ENCODE assay signal across 18 cellular contexts in the genomic region with DNA sequence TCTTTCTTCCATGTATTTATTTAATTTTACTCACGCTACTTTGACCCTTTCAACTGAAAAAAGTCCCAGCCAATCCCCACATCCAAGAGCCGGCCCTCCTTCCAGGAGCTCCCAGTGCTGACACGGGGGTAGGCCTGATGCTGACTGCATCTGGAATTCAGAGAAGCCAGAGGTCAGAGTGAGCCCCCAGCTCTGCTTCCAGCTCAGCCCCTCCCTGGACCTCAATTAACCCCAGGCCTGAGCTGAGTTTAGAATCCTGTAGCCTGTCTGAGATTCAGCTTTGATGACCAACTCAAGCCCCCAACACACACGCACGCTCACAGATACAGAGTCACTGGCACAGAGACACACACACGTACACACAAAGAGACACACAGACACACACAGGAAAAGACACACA.
"Had no signal": no experiment of that assay in that cellular context is flagged by ENCODE, and none has a peak within 500 bp of the region (broad histone marks: within the 10 kb centered on the region; RNA-seq: fewer than 3 reads in every experiment).

No MANE protein-coding gene starts in this region.

- H3K36me3 Mint-ChIP-seq: activated naive CD4-positive, alpha-beta T cell treated with anti-CD3 and anti-CD28 coated beads, Interleukin-2, amount 10 ng/mL, durations not matched to agents 7 days and 5 days had no signal

- H3K27ac ChIP-seq: esophagus squamous epithelium, left ventricle myocardium inferior, parathyroid adenoma, SJSA1, skin epidermis, suprapubic skin had no signal

- DNase-seq: activated CD4-positive, alpha-beta T cell treated with anti-CD3 and anti-CD28 coated beads, Interleukin-2, amount 50 U/mL, for 4 hours; activated naive CD4-positive, alpha-beta T cell treated with anti-CD3 and anti-CD28 coated beads, Interleukin-2, amount 10 ng/mL, durations not matched to agents 7 days and 5 days; central memory CD4-positive, alpha-beta T cell; effector CD8-positive, alpha-beta T cell; esophagus squamous epithelium; glutamatergic neuron; left ventricle myocardium inferior; stimulated activated CD4-positive, alpha-beta T cell treated with anti-CD3 and anti-CD28 coated beads, Interleukin-4, amount 100 ng/mL, for 24 hours; stimulated activated naive CD4-positive, alpha-beta T cell; T-helper 9 cell; trophoblast cell had no signal

- H3K9me3 ChIP-seq: esophagus squamous epithelium, left ventricle myocardium inferior, SJSA1, suprapubic skin had no signal

- H3K27ac Mint-ChIP-seq: activated naive CD4-positive, alpha-beta T cell treated with anti-CD3 and anti-CD28 coated beads, Interleukin-2, amount 10 ng/mL, durations not matched to agents 7 days and 5 days had no signal

- ATAC-seq: activated CD4-positive, CD25-positive, alpha-beta regulatory T cell treated with anti-CD3 and anti-CD28 coated beads, Interleukin-2, amount 50 U/mL, for 24 hours had no signal

- H3K4me1 ChIP-seq: left ventricle myocardium inferior, parathyroid adenoma, SJSA1 had no signal

- H3K36me3 ChIP-seq: esophagus squamous epithelium, left ventricle myocardium inferior, SJSA1, suprapubic skin had no signal

- H3K27me3 ChIP-seq: SJSA1 had no signal

- H3K9me3 Mint-ChIP-seq: activated naive CD4-positive, alpha-beta T cell treated with anti-CD3 and anti-CD28 coated beads, Interleukin-2, amount 10 ng/mL, durations not matched to agents 7 days and 5 days had no signal

- H3K9ac ChIP-seq: parathyroid adenoma had no signal

- H3K4me3 ChIP-seq: esophagus squamous epithelium, left ventricle myocardium inferior, SJSA1, skin epidermis, suprapubic skin had no signal

- FAIRE-seq: endothelial cell of umbilical vein, kidney had no signal

- H3K79me2 ChIP-seq: parathyroid adenoma had no signal

- H3K4me1 Mint-ChIP-seq: activated naive CD4-positive, alpha-beta T cell treated with anti-CD3 and anti-CD28 coated beads, Interleukin-2, amount 10 ng/mL, durations not matched to agents 7 days and 5 days had no signal

- H3K4me3 Mint-ChIP-seq: activated naive CD4-positive, alpha-beta T cell treated with anti-CD3 and anti-CD28 coated beads, Interleukin-2, amount 10 ng/mL, durations not matched to agents 7 days and 5 days had no signal

- H2AFZ ChIP-seq: parathyroid adenoma had no signal
